8 cellular contexts compared by ENCODE assay signal in genomic region chr20:51318058-51318960, GRCh38.
DNase-seq lines count a peak whose midpoint lies in the region; ATAC-seq, FAIRE-seq and TF ChIP-seq lines count a peak whose summit lies in the region.

No MANE protein-coding gene starts in this region.

- peak overlapping the region in 1 of 2 donors; percentile 52 for H3K27ac Mint-ChIP-seq in T-cell

- no peaks in the 10 kb centered on the region for H3K9me3 ChIP-seq in adrenal gland (replicated peaks in 1 of 3)

- H3K4me3 ChIP-seq in AG09309 (ENCODE audit: control insufficient read depth, low read depth, low read length) (no peak overlapping the region), adrenal gland (no peak overlapping the region)

- H3K27me3 Mint-ChIP-seq in T-cell = peaks cover 6 to 12% of the 10 kb centered on the region in 2 donors

- POLR2A ChIA-PET in HEK293T (lab: Yijun Ruan, JAX) = no interaction called here
- POLR2A ChIA-PET in T-cell (lab: Charles Lee) = interaction anchor here in 1 of 2 donors (0.6 kb wide), 1 partner anchor 175 kb away, joined by 4 read pairs; no protein-coding TSS in a partner anchor

- TF ChIP-seq POLR2A in adrenal gland (IDR thresholded peaks at IDR 0.05) = no peak

- H3K4me3 Mint-ChIP-seq in T-cell = peak overlapping the region; percentile 24 to 47 (median 41)

- no peaks in the 10 kb centered on the region for H3K27me3 ChIP-seq in adrenal gland

- intact Hi-C loops in adrenal gland (cut with DNase I) = no loop called here

- H3K9me3 Mint-ChIP-seq in T-cell = peaks cover 0 to 4% (median 3%) of the 10 kb centered on the region in 3 donors

- peaks cover 0 to 2% (median 0%) of the 10 kb centered on the region in 3 donors for H3K4me1 Mint-ChIP-seq in T-cell

- TF ChIP-seq CTCF in AG09309 (IDR thresholded peaks at IDR 0.05; ENCODE audit: control insufficient read depth, insufficient read depth, low read depth, low read length, missing control alignments) = peak; percentile 55
- peak in 5 of 6 experiments; percentile 10 to 44 (median 32) for TF ChIP-seq CTCF in adrenal gland (IDR thresholded peaks at IDR 0.05)

- H3K36me3 ChIP-seq in adrenal gland (replicated peaks in 1 of 2) = no peaks in the 10 kb centered on the region

- no peak for FAIRE-seq in GM19239 (lab: Jason Lieb, UNC)

- 60 to 76% (median 67%) methylated on average over 21 to 27 of the region's 27 CpGs for whole genome bisulfite sequencing in adrenal gland, 4 donors

- ATAC-seq in T-cell (replicated peaks in 1 of 4) (peak in 2 of 4 experiments; percentile 36 to 66), left lobe of liver (peak; percentile 64), HG02981 (IDR thresholded peaks at IDR 0.05; ENCODE audit: unreplicated experiment) (no peak)

- H3K4me1 ChIP-seq in adrenal gland (replicated peaks in 1 of 2) = no peaks in the 10 kb centered on the region

- no peaks in the 10 kb centered on the region for H3K36me3 Mint-ChIP-seq in T-cell

- DNase-seq in AG09309 (ENCODE audit: low read depth) (no peak), HEK293T (ENCODE audit: extremely low spot score) (peak; percentile 69), T-cell (peak in 33 of 34 experiments; percentile 1 to 54 (median 31)), adrenal gland (peak; percentile 19 to 65 (median 36)), left lobe of liver (ENCODE audit: low spot score) (no peak), GM19239 (ENCODE audit: insufficient read length, low spot score) (no peak)
- peak; percentile 18 to 19 for DNase-seq in stimulated activated CD8-positive, alpha-beta memory T cell treated with anti-CD3 and anti-CD28 coated beads, Interleukin-7, amount 100 ng/mL, for 1 hour (ENCODE audit: low read depth in 2 of 2)

- CTCF ChIA-PET in HEK293T (lab: Yijun Ruan, JAX) (interaction anchor here (0.6 to 1.4 kb wide), 7 partner anchors 8 to 551 kb away, joined by 3 to 14 read pairs (median 3); no protein-coding TSS in a partner anchor), T-cell (lab: Charles Lee) (interaction anchor here (0.7 to 1.5 kb wide), 3 partner anchors 280 to 1322 kb away, joined by 3 to 6 read pairs (median 3); no protein-coding TSS in a partner anchor)

- H3K27ac ChIP-seq in adrenal gland = no peak overlapping the region

TF ChIP-seq in HEK293T, 16 proteins besides CTCF, POLR2A, EP300 and RAD21:
- TF ChIP-seq HDGF (IDR thresholded peaks at IDR 0.05; ENCODE audit: borderline replicate concordance) (no peak), LEF1 (IDR thresholded peaks at IDR 0.05; ENCODE audit: borderline replicate concordance) (no peak), NFRKB (IDR thresholded peaks at IDR 0.05) (no peak), FOXM1 (IDR thresholded peaks at IDR 0.05; ENCODE audit: borderline replicate concordance) (no peak), TARDBP (IDR thresholded peaks at IDR 0.05) (no peak), SUZ12 (IDR thresholded peaks at IDR 0.05) (no peak), L3MBTL2 (conservative IDR thresholded peaks at IDR 0.05) (no peak), ZNF384 (IDR thresholded peaks at IDR 0.05) (no peak), SP1 (IDR thresholded peaks at IDR 0.05) (no peak), BHLHE40 (IDR thresholded peaks at IDR 0.05; ENCODE audit: borderline replicate concordance) (no peak), ARNT (IDR thresholded peaks at IDR 0.05) (no peak), CTBP1 (IDR thresholded peaks at IDR 0.05; ENCODE audit: borderline replicate concordance) (no peak)

Comparison
In these comparisons a context has a peak if more than half of its experiments do, and no peak if none do; other contexts are left out.
1. DNase-seq: peak in HEK293T (single experiment), T-cell (33 of 34), adrenal gland (7 of 7) and stimulated activated CD8-positive, alpha-beta memory T cell treated with anti-CD3 and anti-CD28 coated beads, Interleukin-7, amount 100 ng/mL, for 1 hour (2 of 2); none in AG09309 (single experiment), left lobe of liver (single experiment) and GM19239 (single experiment).